ENCODE assay signal across 29 cellular contexts in the genomic region with DNA sequence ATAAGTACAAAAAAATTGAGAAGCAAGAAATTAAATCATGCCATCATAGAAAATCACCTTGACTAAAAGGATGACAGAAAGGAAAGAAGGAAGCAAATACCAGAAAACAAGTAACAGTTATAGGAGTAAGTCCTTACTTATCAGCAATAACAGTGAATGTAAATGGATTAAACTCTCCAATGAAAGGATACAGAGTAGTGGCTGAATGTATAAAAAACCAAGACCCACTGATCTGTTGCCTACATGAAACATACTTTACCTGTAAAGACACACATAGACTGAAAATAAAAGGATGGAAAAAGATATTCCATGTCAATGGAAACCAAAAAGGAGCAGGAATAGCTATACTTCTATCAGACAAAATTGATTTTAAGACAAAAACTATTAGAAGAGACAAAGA.
"Had no signal": no experiment of that assay in that cellular context is flagged by ENCODE, and none has a peak within 500 bp of the region (broad histone marks: within the 10 kb centered on the region; RNA-seq: fewer than 3 reads in every experiment).

No MANE protein-coding gene starts in this region.

- H3K27ac Mint-ChIP-seq: activated B cell treated with CpG ODN at 0.5 μM for 24 hours; activated CD4-positive, alpha-beta memory T cell treated with anti-CD3 and anti-CD28 coated beads, Interleukin-2, amount 10 ng/mL, durations not matched to agents 7 days and 5 days; activated CD4-positive, alpha-beta T cell treated with anti-CD3 and anti-CD28 coated beads, Interleukin-2, amount 10 ng/mL, durations not matched to agents 7 days and 5 days; activated CD8-positive, alpha-beta memory T cell treated with anti-CD3 and anti-CD28 coated beads, Interleukin-2, amount 10 ng/mL, durations not matched to agents 7 days and 5 days; activated CD8-positive, alpha-beta T cell treated with anti-CD3 and anti-CD28 coated beads, Interleukin-2, amount 10 ng/mL, durations not matched to agents 7 days and 5 days; activated naive CD4-positive, alpha-beta T cell treated with anti-CD3 and anti-CD28 coated beads, Interleukin-2, amount 10 ng/mL, durations not matched to agents 7 days and 5 days; activated naive CD4-positive, alpha-beta T cell treated with anti-CD3 and anti-CD28 coated beads, Interleukin-2, amount 50 U/mL, for 24 hours; activated naive CD8-positive, alpha-beta T cell; activated naive CD8-positive, alpha-beta T cell treated with anti-CD3 and anti-CD28 coated beads, Interleukin-2, amount 10 ng/mL, durations not matched to agents 7 days and 5 days; activated naive CD8-positive, alpha-beta T cell treated with anti-CD3 and anti-CD28 coated beads, Interleukin-2, amount 50 U/mL, for 24 hours; activated T-cell treated with anti-CD3 and anti-CD28 coated beads, Interleukin-2, amount 50 U/mL, for 24 hours; activated T-helper 2 cell treated with anti-CD3 and anti-CD28 coated beads, Interferon-gamma antibody, Interleukin-2, Interleukin-4, amounts not matched to agents 10 μg/mL and 5 μg/mL and 100 μg/mL, durations not matched to agents 14 hours and 24 hours and 36 hours; brain; T-helper 1 cell treated with Interleukin-12 subunit alpha and Interleukin-12 subunit beta and Interleukin-4 antibody, amounts not matched to agents 30 μg/mL and 1 μg/mL, for 36 hours; T-helper 2 cell treated with Interferon-gamma antibody and Interleukin-4, amounts not matched to agents 5 μg/mL and 100 μg/mL, for 36 hours had no signal

- H3K9me3 Mint-ChIP-seq: activated T-cell treated with anti-CD3 and anti-CD28 coated beads, Interleukin-2, amount 50 U/mL, for 24 hours had no signal

- H3K4me3 Mint-ChIP-seq: activated B cell treated with CpG ODN at 0.5 μM for 24 hours; activated CD4-positive, alpha-beta memory T cell treated with anti-CD3 and anti-CD28 coated beads, Interleukin-2, amount 10 ng/mL, durations not matched to agents 7 days and 5 days; activated CD4-positive, alpha-beta T cell treated with anti-CD3 and anti-CD28 coated beads, Interleukin-2, amount 10 ng/mL, durations not matched to agents 7 days and 5 days; activated CD8-positive, alpha-beta memory T cell treated with anti-CD3 and anti-CD28 coated beads, Interleukin-2, amount 10 ng/mL, durations not matched to agents 7 days and 5 days; activated CD8-positive, alpha-beta T cell treated with anti-CD3 and anti-CD28 coated beads, Interleukin-2, amount 10 ng/mL, durations not matched to agents 7 days and 5 days; activated naive CD4-positive, alpha-beta T cell treated with anti-CD3 and anti-CD28 coated beads, Interleukin-2, amount 10 ng/mL, durations not matched to agents 7 days and 5 days; activated naive CD4-positive, alpha-beta T cell treated with anti-CD3 and anti-CD28 coated beads, Interleukin-2, amount 50 U/mL, for 24 hours; activated naive CD8-positive, alpha-beta T cell; activated naive CD8-positive, alpha-beta T cell treated with anti-CD3 and anti-CD28 coated beads, Interleukin-2, amount 10 ng/mL, durations not matched to agents 7 days and 5 days; activated naive CD8-positive, alpha-beta T cell treated with anti-CD3 and anti-CD28 coated beads, Interleukin-2, amount 50 U/mL, for 24 hours; activated T-cell treated with anti-CD3 and anti-CD28 coated beads, Interleukin-2, amount 50 U/mL, for 24 hours; brain; T-helper 1 cell treated with Interleukin-12 subunit alpha and Interleukin-12 subunit beta and Interleukin-4 antibody, amounts not matched to agents 30 μg/mL and 1 μg/mL, for 36 hours; T-helper 2 cell treated with Interferon-gamma antibody and Interleukin-4, amounts not matched to agents 5 μg/mL and 100 μg/mL, for 36 hours had no signal

- ATAC-seq: activated CD8-positive, alpha-beta memory T cell treated with anti-CD3 and anti-CD28 coated beads, Interleukin-2, amount 10 ng/mL, durations not matched to agents 7 days and 5 days; activated CD8-positive, alpha-beta T cell treated with anti-CD3 and anti-CD28 coated beads, Interleukin-2, amount 10 ng/mL, durations not matched to agents 7 days and 5 days; activated naive CD8-positive, alpha-beta T cell treated with anti-CD3 and anti-CD28 coated beads, Interleukin-2, amount 50 U/mL, for 24 hours had no signal

- DNase-seq: activated B cell treated with CpG ODN at 0.5 μM for 24 hours; activated CD4-positive, alpha-beta memory T cell treated with anti-CD3 and anti-CD28 coated beads, Interleukin-2, amount 10 ng/mL, durations not matched to agents 7 days and 5 days; activated CD4-positive, alpha-beta T cell treated with anti-CD3 and anti-CD28 coated beads for 48 hours; activated CD4-positive, alpha-beta T cell treated with anti-CD3 and anti-CD28 coated beads, Interleukin-2, amount 10 ng/mL, durations not matched to agents 7 days and 5 days; activated CD4-positive, alpha-beta T cell treated with anti-CD3 and anti-CD28 coated beads, Interleukin-2, amount 50 U/mL, for 48 hours; activated CD4-positive, CD25-positive, alpha-beta regulatory T cell treated with anti-CD3 and anti-CD28 coated beads, Interleukin-2, amount 50 U/mL, for 72 hours; activated CD8-positive, alpha-beta memory T cell treated with anti-CD3 and anti-CD28 coated beads for 24 hours; activated CD8-positive, alpha-beta memory T cell treated with anti-CD3 and anti-CD28 coated beads, Interleukin-2, amount 10 ng/mL, durations not matched to agents 7 days and 5 days; activated CD8-positive, alpha-beta memory T cell treated with anti-CD3 and anti-CD28 coated beads, Interleukin-2, amount 50 U/mL, for 48 hours; activated CD8-positive, alpha-beta T cell treated with anti-CD3 and anti-CD28 coated beads, Interleukin-2, amount 10 ng/mL, durations not matched to agents 7 days and 5 days; activated effector memory CD4-positive, alpha-beta T cell treated with Interleukin-2 at 50 U/mL for 16 hours; activated gamma-delta T cell; activated naive CD4-positive, alpha-beta T cell treated with anti-CD3 and anti-CD28 coated beads, Interleukin-2, amount 10 ng/mL, durations not matched to agents 7 days and 5 days; activated naive CD4-positive, alpha-beta T cell treated with Interleukin-2 at 50 U/mL for 16 hours; activated naive CD8-positive, alpha-beta T cell treated with anti-CD3 and anti-CD28 coated beads, Interleukin-2, amount 10 ng/mL, durations not matched to agents 7 days and 5 days; activated naive CD8-positive, alpha-beta T cell treated with anti-CD3 and anti-CD28 coated beads, Interleukin-2, amount 50 U/mL, for 24 hours; activated T-cell treated with anti-CD3 and anti-CD28 coated beads, Interleukin-2, amount 50 U/mL, for 24 hours; amygdala; anterior cingulate cortex; caudate nucleus; T-helper 1 cell; T-helper 2 cell; T-helper 9 cell had no signal

- H3K27me3 Mint-ChIP-seq: activated B cell treated with CpG ODN at 0.5 μM for 24 hours; activated CD4-positive, alpha-beta memory T cell treated with anti-CD3 and anti-CD28 coated beads, Interleukin-2, amount 10 ng/mL, durations not matched to agents 7 days and 5 days; activated CD8-positive, alpha-beta memory T cell treated with anti-CD3 and anti-CD28 coated beads, Interleukin-2, amount 10 ng/mL, durations not matched to agents 7 days and 5 days; activated naive CD4-positive, alpha-beta T cell treated with anti-CD3 and anti-CD28 coated beads, Interleukin-2, amount 10 ng/mL, durations not matched to agents 7 days and 5 days; activated naive CD4-positive, alpha-beta T cell treated with anti-CD3 and anti-CD28 coated beads, Interleukin-2, amount 50 U/mL, for 24 hours; activated naive CD8-positive, alpha-beta T cell; activated naive CD8-positive, alpha-beta T cell treated with anti-CD3 and anti-CD28 coated beads, Interleukin-2, amount 10 ng/mL, durations not matched to agents 7 days and 5 days; activated naive CD8-positive, alpha-beta T cell treated with anti-CD3 and anti-CD28 coated beads, Interleukin-2, amount 50 U/mL, for 24 hours; activated T-cell treated with anti-CD3 and anti-CD28 coated beads, Interleukin-2, amount 50 U/mL, for 24 hours; brain had no signal

- H3K4me1 Mint-ChIP-seq: brain had no signal
